In the genomic region with DNA sequence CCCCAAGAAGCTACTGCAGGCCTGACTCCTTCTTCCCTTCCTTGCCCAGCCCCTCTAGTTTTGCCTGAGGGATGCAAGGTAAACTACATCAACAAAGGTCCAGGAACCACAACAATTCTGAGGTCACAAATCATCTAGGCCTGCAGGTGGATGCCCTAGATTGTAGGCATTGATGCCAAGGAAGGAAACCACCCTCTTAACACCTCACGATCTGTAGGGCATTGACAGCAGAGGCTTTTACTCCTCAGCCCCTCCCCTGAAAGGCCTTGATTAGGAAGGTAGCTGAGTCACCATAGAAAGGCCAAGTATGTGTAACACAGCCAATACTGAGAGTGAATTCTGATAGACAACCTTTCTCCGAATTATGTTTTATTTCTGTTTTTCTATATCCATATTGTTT, we compare ENCODE assay signal across 15 cellular contexts. TPM values are rescaled to one million over a fixed set of nuclear protein-coding genes. Genes with fewer than 3 reads are reported as not detected.
DNase-seq lines count a peak whose midpoint lies in the region; ATAC-seq and TF ChIP-seq lines count a peak whose summit lies in the region.
"Had no signal": no experiment of that assay in that cellular context is flagged by ENCODE, and none has a peak within 500 bp of the region (broad histone marks: within the 10 kb centered on the region; RNA-seq: fewer than 3 reads in every experiment).

No MANE protein-coding gene starts in this region.

- POLR2A ChIA-PET in MCF 10A (lab: Yijun Ruan, JAX), result interaction anchor here (0.6 kb wide), 1 partner anchor 1711 kb away, joined by 5 read pairs; no protein-coding TSS in a partner anchor

- H3K4me3 ChIP-seq in breast epithelium (no peak overlapping the region), mammary epithelial cell (replicated peaks in 1 of 3; ENCODE audit: insufficient read depth in 1 of 3, low read depth in 2 of 3, low read length in 3 of 3) (no peak overlapping the region), thyroid gland (replicated peaks in 1 of 3) (no peak overlapping the region)
- H3K4me3 ChIP-seq: BLaER1 treated with 17β-estradiol and CSF1 and Interleukin-3, amounts not matched to agents 10 nM and 100 nM; esophagus squamous epithelium; mucosa of descending colon had no signal

- ATAC-seq in stimulated activated naive B cell treated with anti-CD40 and anti-IgM and Interleukin-4, amounts not matched to agents 10 μg/mL and 1 μg/mL and 100 μg/mL, for 72 hours (replicated peaks), result peak; percentile 64 to 72
- ATAC-seq in GM21717 (IDR thresholded peaks at IDR 0.05; ENCODE audit: unreplicated experiment), result no peak
- ATAC-seq: mucosa of descending colon had no signal

- TF ChIP-seq CTCF in MCF 10A (IDR thresholded peaks at IDR 0.05; ENCODE audit: unreplicated experiment), result no peak
- no peak for TF ChIP-seq CTCF in breast epithelium (IDR thresholded peaks at IDR 0.05)
- TF ChIP-seq CTCF in mammary epithelial cell (conservative IDR thresholded peaks at IDR 0.05 in 1 of 2, IDR thresholded peaks at IDR 0.05 in 1 of 2; ENCODE audit: extremely low read depth in 1 of 2, insufficient read depth in 1 of 2, low read depth in 1 of 2, low read length in 2 of 2), result no peak
- no peak for TF ChIP-seq CTCF in thyroid gland (IDR thresholded peaks at IDR 0.05)

- no peaks in the 10 kb centered on the region for H3K9me3 ChIP-seq in breast epithelium
- H3K9me3 ChIP-seq in mammary epithelial cell (replicated peaks; ENCODE audit: insufficient read depth, low read length), result no peaks in the 10 kb centered on the region
- H3K9me3 ChIP-seq in thyroid gland, result no peaks in the 10 kb centered on the region
- H3K9me3 ChIP-seq: esophagus squamous epithelium, mucosa of descending colon had no signal

- H3K27me3 ChIP-seq in breast epithelium (no peaks in the 10 kb centered on the region), mammary epithelial cell (ENCODE audit: insufficient read depth, low read length) (no peaks in the 10 kb centered on the region), thyroid gland (no peaks in the 10 kb centered on the region)
- H3K27me3 ChIP-seq: BLaER1 treated with 17β-estradiol and CSF1 and Interleukin-3, amounts not matched to agents 10 nM and 100 nM; esophagus squamous epithelium had no signal

- DNase-seq in MCF 10A (ENCODE audit: unreplicated experiment), result peak; percentile 37
- no peak for DNase-seq in breast epithelium (ENCODE audit: low spot score in 2 of 2)
- DNase-seq in NCI-H2029 treated with DMSO at 0.1 percent for 48 hours (lab: John Stamatoyannopoulos, UW), result peak; percentile 30
- peak; percentile 84 for DNase-seq in mammary epithelial cell
- DNase-seq in stimulated activated naive B cell treated with anti-CD40 and anti-IgM and Interleukin-4, amounts not matched to agents 10 μg/mL and 1 μg/mL and 100 μg/mL, for 72 hours, result no peak
- no peak for DNase-seq in hypothalamus (lab: John Stamatoyannopoulos, UW)
- no peak for DNase-seq in thyroid gland
- DNase-seq: esophagus squamous epithelium, HFFc6, mucosa of descending colon, NCI-H524, retina had no signal

- no TSS peak for BruUV-seq in MCF 10A (replicated peaks; lab: Mats Ljungman, UMichigan)
- no TSS peak for BruUV-seq in mammary epithelial cell (replicated peaks; lab: Mats Ljungman, UMichigan)

- H2AFZ ChIP-seq in mammary epithelial cell (ENCODE audit: low read depth, low read length), result peak overlapping the region; percentile 48

- no peak overlapping the region for H3K4me2 ChIP-seq in mammary epithelial cell (ENCODE audit: insufficient read depth, low read depth, low read length)

- H4K20me1 ChIP-seq in mammary epithelial cell (ENCODE audit: insufficient read depth, low read length), result no peaks in the 10 kb centered on the region
- H4K20me1 ChIP-seq: BLaER1 treated with 17β-estradiol and CSF1 and Interleukin-3, amounts not matched to agents 10 nM and 100 nM had no signal

- H3K4me1 Mint-ChIP-seq in MCF 10A (ENCODE audit: insufficient read depth, unreplicated experiment), result no peaks in the 10 kb centered on the region
- peaks cover 19 to 39% of the 10 kb centered on the region in 2 donors for H3K4me1 Mint-ChIP-seq in stimulated activated naive B cell treated with anti-CD40 and anti-IgM and Interleukin-4, amounts not matched to agents 10 μg/mL and 1 μg/mL and 100 μg/mL, for 72 hours

- CTCF ChIA-PET in MCF 10A (lab: Yijun Ruan, JAX), result no interaction called here
- CTCF ChIA-PET in mammary epithelial cell (lab: Charles Lee; ENCODE audit: low non-redundant PET), result no interaction called here

- H3K27ac ChIP-seq in breast epithelium (no peak overlapping the region), mammary epithelial cell (ENCODE audit: insufficient read depth, low read depth, low read length) (no peak overlapping the region), thyroid gland (no peak overlapping the region)
- H3K27ac ChIP-seq: BLaER1 treated with 17β-estradiol and CSF1 and Interleukin-3, amounts not matched to agents 10 nM and 100 nM; esophagus squamous epithelium had no signal

- no peaks in the 10 kb centered on the region for H3K36me3 ChIP-seq in breast epithelium
- no peaks in the 10 kb centered on the region for H3K36me3 ChIP-seq in mammary epithelial cell (ENCODE audit: insufficient read depth, low read length)
- no peaks in the 10 kb centered on the region for H3K36me3 ChIP-seq in thyroid gland
- H3K36me3 ChIP-seq: BLaER1 treated with 17β-estradiol and CSF1 and Interleukin-3, amounts not matched to agents 10 nM and 100 nM; esophagus squamous epithelium had no signal

- no peaks in the 10 kb centered on the region for H3K9me3 Mint-ChIP-seq in MCF 10A (ENCODE audit: unreplicated experiment)
- H3K9me3 Mint-ChIP-seq in stimulated activated naive B cell treated with anti-CD40 and anti-IgM and Interleukin-4, amounts not matched to agents 10 μg/mL and 1 μg/mL and 100 μg/mL, for 72 hours, result peaks cover 0 to 2% of the 10 kb centered on the region in 2 donors

- no peaks in the 10 kb centered on the region for H3K79me2 ChIP-seq in mammary epithelial cell (ENCODE audit: insufficient read depth, low read length)

- no peak for TF ChIP-seq POLR2A in breast epithelium (IDR thresholded peaks at IDR 0.05)
- TF ChIP-seq POLR2A in thyroid gland (IDR thresholded peaks at IDR 0.05), result no peak

- intact Hi-C loops in MCF 10A (cut with micrococcal nuclease), result no loop called here
- intact Hi-C loops in breast epithelium (cut with DNase I; ENCODE audit: low total_unique reads), result no loop called here
- intact Hi-C loops in mammary epithelial cell (cut with micrococcal nuclease), result no loop called here
- intact Hi-C loops in thyroid gland (cut with DNase I), result no loop called here

- dilution Hi-C loops in mammary epithelial cell (cut with HindIII; ENCODE audit: low sequenced_read_pairs), result no loop called here

- no peak overlapping the region for H3K27ac Mint-ChIP-seq in MCF 10A (ENCODE audit: low read depth, unreplicated experiment)
- H3K27ac Mint-ChIP-seq in stimulated activated naive B cell treated with anti-CD40 and anti-IgM and Interleukin-4, amounts not matched to agents 10 μg/mL and 1 μg/mL and 100 μg/mL, for 72 hours, result no peak overlapping the region
- H3K27ac Mint-ChIP-seq: brain, HFFc6 had no signal

- in situ Hi-C loops in mammary epithelial cell (cut with MboI; ENCODE audit: low sequenced_read_pairs in 2 of 2), result no loop called here

- WGBS in mammary epithelial cell (ENCODE audit: low coverage, missing lambda C conversion rate), result 25% methylated on average over 2 of the region's 2 CpGs
- WGBS in thyroid gland, 2 donors, result 74 to 95% methylated on average over 2 of the region's 2 CpGs

- H3K4me1 ChIP-seq in breast epithelium, result no peaks in the 10 kb centered on the region
- H3K4me1 ChIP-seq in mammary epithelial cell (ENCODE audit: insufficient read depth, low read length), result peaks cover 7% of the 10 kb centered on the region
- peaks cover 0 to 7% of the 10 kb centered on the region in 2 donors for H3K4me1 ChIP-seq in thyroid gland

- H3K27me3 Mint-ChIP-seq in MCF 10A (ENCODE audit: insufficient read depth, unreplicated experiment), result no peaks in the 10 kb centered on the region
- no peaks in the 10 kb centered on the region for H3K27me3 Mint-ChIP-seq in stimulated activated naive B cell treated with anti-CD40 and anti-IgM and Interleukin-4, amounts not matched to agents 10 μg/mL and 1 μg/mL and 100 μg/mL, for 72 hours
- H3K27me3 Mint-ChIP-seq: brain had no signal

- no peaks in the 10 kb centered on the region for H3K36me3 Mint-ChIP-seq in MCF 10A (ENCODE audit: insufficient read depth, unreplicated experiment)
- H3K36me3 Mint-ChIP-seq in stimulated activated naive B cell treated with anti-CD40 and anti-IgM and Interleukin-4, amounts not matched to agents 10 μg/mL and 1 μg/mL and 100 μg/mL, for 72 hours, result peaks cover 4 to 5% of the 10 kb centered on the region in 2 donors

- H3K4me3 Mint-ChIP-seq in MCF 10A (ENCODE audit: unreplicated experiment), result no peak overlapping the region
- no peak overlapping the region for H3K4me3 Mint-ChIP-seq in stimulated activated naive B cell treated with anti-CD40 and anti-IgM and Interleukin-4, amounts not matched to agents 10 μg/mL and 1 μg/mL and 100 μg/mL, for 72 hours
- H3K4me3 Mint-ChIP-seq: brain, HFFc6 had no signal

- no peak overlapping the region for H3K9ac ChIP-seq in mammary epithelial cell (ENCODE audit: insufficient read depth, low read length)
- H3K9ac ChIP-seq: BLaER1 treated with 17β-estradiol and CSF1 and Interleukin-3, amounts not matched to agents 10 nM and 100 nM had no signal

RNA-seq across cellular contexts. Expression of a gene that starts 46.7 kb away (rescaled TPM):
- total RNA-seq in MCF 10A (2022) (56.5 and 64.1 TPM in 2 replicates), breast epithelium (10 to 100 TPM; 35.8 to 89.7 (median 50.8) TPM), mammary epithelial cell (100 to 1,000 TPM in 1 of 2 donors, 10 to 100 TPM in 1; 80.5 to 107 TPM), thyroid gland (100 to 1,000 TPM in 1 of 4 donors, 10 to 100 TPM in 3; 91.0 to 109 (median 97.9) TPM)
- 37.6 TPM for polyA plus RNA-seq in mammary epithelial cell
- 26.9 TPM for polyA minus RNA-seq in mammary epithelial cell

Comparison
In these comparisons a context has a peak if more than half of its experiments do, and no peak if none do; other contexts are left out.
1. DNase-seq: peak in MCF 10A (single experiment), NCI-H2029 treated with DMSO at 0.1 percent for 48 hours (single experiment) and mammary epithelial cell (single experiment); none in breast epithelium (0 of 2), stimulated activated naive B cell treated with anti-CD40 and anti-IgM and Interleukin-4, amounts not matched to agents 10 μg/mL and 1 μg/mL and 100 μg/mL, for 72 hours (single experiment), hypothalamus (0 of 51) and thyroid gland (0 of 2).